In genomic region chr18:43789234-43790000, GRCh38 we compare ENCODE assay signal across 12 cellular contexts.
A peak's percentile ranks its signal among the peaks of the same experiment; 100 is the strongest.
DNase-seq lines count a peak whose midpoint lies in the region; ATAC-seq and TF ChIP-seq lines count a peak whose summit lies in the region.
"Had no signal": no experiment of that assay in that cellular context is flagged by ENCODE, and none has a peak within 500 bp of the region (broad histone marks: within the 10 kb centered on the region; RNA-seq: fewer than 3 reads in every experiment).

No MANE protein-coding gene starts in this region.

- DNase-seq in H7 (peak; percentile 31), fibroblast of villous mesenchyme (ENCODE audit: low read depth) (peak; percentile 29), psoas muscle (no peak), DMS114 treated with DMSO at 0.1 percent for 48 hours (lab: John Stamatoyannopoulos, UW; ENCODE audit: unreplicated experiment) (no peak), NCI-H774 (lab: John Stamatoyannopoulos, UW) (no peak)
- DNase-seq: effector CD4-positive, alpha-beta T cell; midbrain; SHP77 treated with DMSO at 0.1 percent for 48 hours had no signal

- no peak overlapping the region for H3K4me2 ChIP-seq in OCI-LY3 (ENCODE audit: low read length)

- H3K27ac ChIP-seq in OCI-LY3 (ENCODE audit: low read length) (no peak overlapping the region), psoas muscle (no peak overlapping the region)

- no peak for ATAC-seq in psoas muscle
- ATAC-seq in HG03139 (IDR thresholded peaks at IDR 0.05; ENCODE audit: unreplicated experiment) = no peak
- ATAC-seq: GM12878 had no signal

- H2AFZ ChIP-seq in OCI-LY3 (ENCODE audit: low read depth, low read length) = no peak overlapping the region

- no peaks in the 10 kb centered on the region for H3K79me2 ChIP-seq in OCI-LY3 (ENCODE audit: low read length)

- no peaks in the 10 kb centered on the region for H3K36me3 ChIP-seq in H7 (replicated peaks; ENCODE audit: control insufficient read depth, insufficient read depth, low read length)
- no peaks in the 10 kb centered on the region for H3K36me3 ChIP-seq in OCI-LY3 (replicated peaks; ENCODE audit: low read depth, low read length)
- H3K36me3 ChIP-seq in psoas muscle (ENCODE audit: insufficient read depth in 1 of 2, low read depth in 1 of 2) = no peaks in the 10 kb centered on the region
- H3K36me3 ChIP-seq: HAP-1 had no signal

- WGBS in psoas muscle, 3 donors = 35 to 45% (median 44%) methylated on average over 3 of the region's 3 CpGs

- H3K4me3 ChIP-seq in H7 (ENCODE audit: insufficient read depth, low read depth, low read length) (no peak overlapping the region), OCI-LY3 (ENCODE audit: low read length) (no peak overlapping the region), fibroblast of villous mesenchyme (ENCODE audit: low read depth, low read length) (no peak overlapping the region), psoas muscle (no peak overlapping the region)
- H3K4me3 ChIP-seq: GM12878, HAP-1 had no signal

- H3K27me3 ChIP-seq in H7 (ENCODE audit: control insufficient read depth, insufficient read depth, low read length) = no peaks in the 10 kb centered on the region
- H3K27me3 ChIP-seq in OCI-LY3 (ENCODE audit: low read depth, low read length) = no peaks in the 10 kb centered on the region
- H3K27me3 ChIP-seq in psoas muscle (ENCODE audit: insufficient read depth in 3 of 3, low read length in 2 of 3) = no peaks in the 10 kb centered on the region

- H4K20me1 ChIP-seq in OCI-LY3 (ENCODE audit: insufficient read depth, low read length) = no peaks in the 10 kb centered on the region

- no peak overlapping the region for H3K9ac ChIP-seq in OCI-LY3 (ENCODE audit: low read length)

- H3K9me3 ChIP-seq in OCI-LY3 (ENCODE audit: insufficient read depth, low read length) (no peaks in the 10 kb centered on the region), psoas muscle (no peaks in the 10 kb centered on the region)
- H3K9me3 ChIP-seq: HAP-1 had no signal

- H3K4me1 ChIP-seq in OCI-LY3 (ENCODE audit: low read length) (no peaks in the 10 kb centered on the region), psoas muscle (no peaks in the 10 kb centered on the region)
- H3K4me1 ChIP-seq: HAP-1 had no signal

- intact Hi-C loops in psoas muscle (cut with DNase I) = no loop called here

- TF ChIP-seq CTCF in OCI-LY3 (IDR thresholded peaks at IDR 0.05; ENCODE audit: low read depth, low read length) (peak; percentile 78), fibroblast of villous mesenchyme (IDR thresholded peaks at IDR 0.05; ENCODE audit: insufficient read depth, low read depth, low read length) (peak; percentile 37), psoas muscle (IDR thresholded peaks at IDR 0.05) (peak; percentile 20)

Comparison
In these comparisons a context has a peak if more than half of its experiments do, and no peak if none do; other contexts are left out.
1. DNase-seq: peak in H7 (single experiment) and fibroblast of villous mesenchyme (single experiment); none in psoas muscle (0 of 2), DMS114 treated with DMSO at 0.1 percent for 48 hours (single experiment) and NCI-H774 (single experiment).
2. CTCF ChIP-seq: peak in every context shown above with its lines; median percentile 78 in OCI-LY3; 37 in fibroblast of villous mesenchyme; 20 in psoas muscle.